Comparison of ENCODE assay signal across 22 cellular contexts in genomic region chr20:48489656-48490055, GRCh38.
DNase-seq lines count a peak whose midpoint lies in the region; ATAC-seq and TF ChIP-seq lines count a peak whose summit lies in the region.
"Had no signal": no experiment of that assay in that cellular context is flagged by ENCODE, and none has a peak within 500 bp of the region (broad histone marks: within the 10 kb centered on the region; RNA-seq: fewer than 3 reads in every experiment).

No MANE protein-coding gene starts in this region.

- WGBS in SK-N-SH (ENCODE audit: low lambda C conversion rate), result 13% methylated on average over 4 of the region's 8 CpGs

- H3K9me3 Mint-ChIP-seq in activated T-helper 2 cell treated with anti-CD3 and anti-CD28 coated beads, Interferon-gamma antibody, Interleukin-2, Interleukin-4, amounts not matched to agents 10 μg/mL and 5 μg/mL and 100 μg/mL, durations not matched to agents 14 hours and 24 hours and 36 hours, result no peaks in the 10 kb centered on the region
- H3K9me3 Mint-ChIP-seq in chondrocyte (ENCODE audit: low read depth), result no peaks in the 10 kb centered on the region
- H3K9me3 Mint-ChIP-seq: central memory CD8-positive, alpha-beta T cell; T-cell had no signal

- POLR2A ChIA-PET in SK-N-SH (lab: Yijun Ruan, JAX) (no interaction called here), PC-3 (lab: Charles Lee; ENCODE audit: unreplicated experiment) (no interaction called here)

- no peak overlapping the region for H3K27ac ChIP-seq in BLaER1 treated with 17β-estradiol and CSF1 and Interleukin-3, amounts not matched to agents 10 nM and 100 nM
- H3K27ac ChIP-seq in SK-N-SH (ENCODE audit: low read depth in 2 of 2, low read length in 1 of 2) (peak overlapping the region in 1 of 2 experiments; percentile 68; a peak in 2 of 4 replicates), PC-3 (ENCODE audit: low read length) (no peak overlapping the region)
- H3K27ac ChIP-seq: adrenal gland, foreskin keratinocyte, KMS-11, left lung, ovary, thoracic aorta had no signal

- H3K4me3 Mint-ChIP-seq in activated T-helper 2 cell treated with anti-CD3 and anti-CD28 coated beads, Interferon-gamma antibody, Interleukin-2, Interleukin-4, amounts not matched to agents 10 μg/mL and 5 μg/mL and 100 μg/mL, durations not matched to agents 14 hours and 24 hours and 36 hours (ENCODE audit: low read depth), result no peak overlapping the region
- no peak overlapping the region for H3K4me3 Mint-ChIP-seq in chondrocyte (ENCODE audit: unreplicated experiment)
- H3K4me3 Mint-ChIP-seq: activated CD8-positive, alpha-beta T cell treated with anti-CD3 and anti-CD28 coated beads, Interleukin-2, amount 10 ng/mL, durations not matched to agents 7 days and 5 days; central memory CD8-positive, alpha-beta T cell; T-cell had no signal

- TF ChIP-seq CTCF in SK-N-SH (IDR thresholded peaks at IDR 0.05) (no peak), chondrocyte (IDR thresholded peaks at IDR 0.05) (no peak), PC-3 (conservative IDR thresholded peaks at IDR 0.05; ENCODE audit: low read depth, low read length) (no peak)

- H3K27ac Mint-ChIP-seq in activated T-helper 2 cell treated with anti-CD3 and anti-CD28 coated beads, Interferon-gamma antibody, Interleukin-2, Interleukin-4, amounts not matched to agents 10 μg/mL and 5 μg/mL and 100 μg/mL, durations not matched to agents 14 hours and 24 hours and 36 hours, result no peak overlapping the region
- no peak overlapping the region for H3K27ac Mint-ChIP-seq in chondrocyte (ENCODE audit: unreplicated experiment)
- H3K27ac Mint-ChIP-seq: activated CD8-positive, alpha-beta T cell treated with anti-CD3 and anti-CD28 coated beads, Interleukin-2, amount 10 ng/mL, durations not matched to agents 7 days and 5 days; T-cell had no signal

- no peaks in the 10 kb centered on the region for H3K36me3 ChIP-seq in BLaER1 treated with 17β-estradiol and CSF1 and Interleukin-3, amounts not matched to agents 10 nM and 100 nM
- no peaks in the 10 kb centered on the region for H3K36me3 ChIP-seq in SK-N-SH (replicated peaks in 1 of 2; ENCODE audit: control insufficient read depth in 1 of 2, insufficient read depth in 2 of 2, low read length in 1 of 2)
- H3K36me3 ChIP-seq in PC-3 (ENCODE audit: low read depth, low read length), result no peaks in the 10 kb centered on the region
- H3K36me3 ChIP-seq: adrenal gland, left lung, ovary, thoracic aorta had no signal

- H4K20me1 ChIP-seq in BLaER1 treated with 17β-estradiol and CSF1 and Interleukin-3, amounts not matched to agents 10 nM and 100 nM, result no peaks in the 10 kb centered on the region
- no peaks in the 10 kb centered on the region for H4K20me1 ChIP-seq in SK-N-SH (ENCODE audit: insufficient read depth)
- no peaks in the 10 kb centered on the region for H4K20me1 ChIP-seq in PC-3 (ENCODE audit: low read length)

- no peaks in the 10 kb centered on the region for H3K9me3 ChIP-seq in BLaER1 treated with 17β-estradiol and CSF1 and Interleukin-3, amounts not matched to agents 10 nM and 100 nM (replicated peaks in 1 of 11)
- no peaks in the 10 kb centered on the region for H3K9me3 ChIP-seq in SK-N-SH
- no peaks in the 10 kb centered on the region for H3K9me3 ChIP-seq in PC-3 (ENCODE audit: low read length)
- H3K9me3 ChIP-seq: adrenal gland, left lung, ovary, thoracic aorta had no signal

- H3K36me3 Mint-ChIP-seq in activated T-helper 2 cell treated with anti-CD3 and anti-CD28 coated beads, Interferon-gamma antibody, Interleukin-2, Interleukin-4, amounts not matched to agents 10 μg/mL and 5 μg/mL and 100 μg/mL, durations not matched to agents 14 hours and 24 hours and 36 hours (ENCODE audit: low read depth), result no peaks in the 10 kb centered on the region
- H3K36me3 Mint-ChIP-seq in chondrocyte (ENCODE audit: low read depth), result no peaks in the 10 kb centered on the region
- H3K36me3 Mint-ChIP-seq: T-cell had no signal

- intact Hi-C loops in activated T-helper 2 cell treated with anti-CD3 and anti-CD28 coated beads, Interferon-gamma antibody, Interleukin-2, Interleukin-4, amounts not matched to agents 10 μg/mL and 5 μg/mL and 100 μg/mL, durations not matched to agents 14 hours and 24 hours and 36 hours (cut with micrococcal nuclease), result no loop called here
- intact Hi-C loops in PC-3 (cut with micrococcal nuclease), result no loop called here

- no peaks in the 10 kb centered on the region for H3K4me1 Mint-ChIP-seq in activated T-helper 2 cell treated with anti-CD3 and anti-CD28 coated beads, Interferon-gamma antibody, Interleukin-2, Interleukin-4, amounts not matched to agents 10 μg/mL and 5 μg/mL and 100 μg/mL, durations not matched to agents 14 hours and 24 hours and 36 hours (ENCODE audit: low read depth)
- H3K4me1 Mint-ChIP-seq in chondrocyte (ENCODE audit: low read depth), result no peaks in the 10 kb centered on the region
- H3K4me1 Mint-ChIP-seq: central memory CD8-positive, alpha-beta T cell; T-cell had no signal

- H3F3A ChIP-seq in SK-N-SH (replicated peaks; ENCODE audit: insufficient read depth), result no peaks in the 10 kb centered on the region
- no peaks in the 10 kb centered on the region for H3F3A ChIP-seq in PC-3 (ENCODE audit: low read length, unreplicated experiment)

- CTCF ChIA-PET in SK-N-SH (lab: Yijun Ruan, JAX) (no interaction called here), PC-3 (lab: Charles Lee) (no interaction called here)

- no peak for TF ChIP-seq RAD21 in SK-N-SH (IDR thresholded peaks at IDR 0.05; ENCODE audit: low read length)

- ATAC-seq in GM21717 (IDR thresholded peaks at IDR 0.05; ENCODE audit: unreplicated experiment) (peak; percentile 13), HG03457 (IDR thresholded peaks at IDR 0.05; ENCODE audit: unreplicated experiment) (no peak), PC-3 (no peak)
- ATAC-seq: activated CD8-positive, alpha-beta T cell treated with anti-CD3 and anti-CD28 coated beads, Interleukin-2, amount 10 ng/mL, durations not matched to agents 7 days and 5 days; left lung; T-cell had no signal

- DNase-seq in SK-N-SH (peak; percentile 70), inferior parietal cortex (ENCODE audit: extremely low spot score) (peak; percentile 20), chondrocyte (ENCODE audit: low spot score) (no peak), PC-3 (no peak)
- DNase-seq in activated T-helper 2 cell treated with anti-CD3 and anti-CD28 coated beads, Interferon-gamma antibody, Interleukin-2, Interleukin-4, amounts not matched to agents 10 μg/mL and 5 μg/mL and 100 μg/mL, durations not matched to agents 14 hours and 24 hours and 36 hours (ENCODE audit: low spot score), result no peak
- DNase-seq: activated CD8-positive, alpha-beta T cell treated with anti-CD3 and anti-CD28 coated beads, Interleukin-2, amount 10 ng/mL, durations not matched to agents 7 days and 5 days; AML-193; foreskin keratinocyte; left lung; NCI-H1436; NCI-H748 treated with DMSO at 0.1 percent for 48 hours; ovary; stimulated activated CD4-positive, alpha-beta T cell treated with anti-CD3 and anti-CD28 coated beads, Interleukin-4, amount 100 ng/mL, for 4 hours; T-cell had no signal

- no peaks in the 10 kb centered on the region for H3K27me3 Mint-ChIP-seq in activated T-helper 2 cell treated with anti-CD3 and anti-CD28 coated beads, Interferon-gamma antibody, Interleukin-2, Interleukin-4, amounts not matched to agents 10 μg/mL and 5 μg/mL and 100 μg/mL, durations not matched to agents 14 hours and 24 hours and 36 hours (ENCODE audit: low read depth)
- peaks cover 65% of the 10 kb centered on the region for H3K27me3 Mint-ChIP-seq in chondrocyte (ENCODE audit: low read depth)

- H3K27me3 ChIP-seq in BLaER1 treated with 17β-estradiol and CSF1 and Interleukin-3, amounts not matched to agents 10 nM and 100 nM, result no peaks in the 10 kb centered on the region
- H3K27me3 ChIP-seq in SK-N-SH (ENCODE audit: insufficient read depth) (no peaks in the 10 kb centered on the region), PC-3 (ENCODE audit: low read length) (no peaks in the 10 kb centered on the region)
- H3K27me3 ChIP-seq: adrenal gland, ovary had no signal

- no peak overlapping the region for H3K4me3 ChIP-seq in BLaER1 treated with 17β-estradiol and CSF1 and Interleukin-3, amounts not matched to agents 10 nM and 100 nM
- H3K4me3 ChIP-seq in SK-N-SH (ENCODE audit: low read depth in 2 of 2, low read length in 1 of 2) (no peak overlapping the region), PC-3 (ENCODE audit: low read length) (no peak overlapping the region)
- H3K4me3 ChIP-seq: adrenal gland, left lung, ovary, skin epidermis, thoracic aorta had no signal

- H2AFZ ChIP-seq in SK-N-SH (ENCODE audit: low read depth) (no peak overlapping the region), PC-3 (ENCODE audit: low read length) (no peak overlapping the region)

- peaks cover 11 to 30% (median 18%) of the 10 kb centered on the region in 10 experiments; a peak in 19 of 20 replicates for H3K4me1 ChIP-seq in BLaER1 treated with 17β-estradiol and CSF1 and Interleukin-3, amounts not matched to agents 10 nM and 100 nM
- H3K4me1 ChIP-seq in SK-N-SH (ENCODE audit: control insufficient read depth in 1 of 2, insufficient read depth in 2 of 2, low read depth in 1 of 2, low read length in 1 of 2) (peaks cover 0 to 21% of the 10 kb centered on the region in 2 experiments; a peak in 1 of 4 replicates), PC-3 (ENCODE audit: insufficient read depth, low read length) (peaks cover 41% of the 10 kb centered on the region)
- H3K4me1 ChIP-seq: adrenal gland, foreskin keratinocyte, left lung had no signal

- peak in 1 of 2 experiments; percentile 55; a peak in 1 of 4 replicates for TF ChIP-seq EP300 in SK-N-SH (IDR thresholded peaks at IDR 0.05; ENCODE audit: borderline replicate concordance in 1 of 2, low read depth in 1 of 2, low read length in 1 of 2)

- peak overlapping the region in 9 of 11 experiments; percentile 64 to 80 (median 69); a peak in 17 of 22 replicates for H3K4me2 ChIP-seq in BLaER1 treated with 17β-estradiol and CSF1 and Interleukin-3, amounts not matched to agents 10 nM and 100 nM
- H3K4me2 ChIP-seq in SK-N-SH (no peak overlapping the region), PC-3 (ENCODE audit: low read length) (no peak overlapping the region)
- H3K4me2 ChIP-seq: KMS-11 had no signal

- BruUV-seq in PC-3 (replicated peaks; lab: Mats Ljungman, UMichigan), result no TSS peak

- no peaks in the 10 kb centered on the region for H3K79me2 ChIP-seq in SK-N-SH (ENCODE audit: insufficient read depth)
- H3K79me2 ChIP-seq in PC-3 (ENCODE audit: low read length), result no peaks in the 10 kb centered on the region

- no peak overlapping the region for H3K9ac ChIP-seq in BLaER1 treated with 17β-estradiol and CSF1 and Interleukin-3, amounts not matched to agents 10 nM and 100 nM
- no peak overlapping the region for H3K9ac ChIP-seq in SK-N-SH
- H3K9ac ChIP-seq in PC-3 (ENCODE audit: low read length), result no peak overlapping the region
- H3K9ac ChIP-seq: KMS-11 had no signal

- H3K9me2 ChIP-seq in SK-N-SH (no peaks in the 10 kb centered on the region), PC-3 (replicated peaks; ENCODE audit: low read length) (no peaks in the 10 kb centered on the region)

TF ChIP-seq in SK-N-SH, 30 proteins besides CTCF, POLR2A, EP300 and RAD21 (continues in another document):
- TF ChIP-seq POLR2AphosphoS5 (IDR thresholded peaks at IDR 0.05; ENCODE audit: low read depth, low read length) (no peak), RCOR1 (IDR thresholded peaks at IDR 0.05; ENCODE audit: low read length) (peak; percentile 67; the same call in 1 of the 2 replicates), YY1 (IDR thresholded peaks at IDR 0.05; ENCODE audit: low read depth) (no peak), NRF1 (IDR thresholded peaks at IDR 0.05; ENCODE audit: low read depth, low read length) (no peak), RXRA (IDR thresholded peaks at IDR 0.05; ENCODE audit: borderline replicate concordance, low read depth) (no peak)

Comparison
In these comparisons a context has a peak if more than half of its experiments do, and no peak if none do; other contexts are left out.
1. H3K4me2 ChIP-seq: peak in BLaER1 treated with 17β-estradiol and CSF1 and Interleukin-3, amounts not matched to agents 10 nM and 100 nM (9 of 11); none in SK-N-SH (single experiment) and PC-3 (single experiment).
2. DNase-seq: peak in SK-N-SH (single experiment) and inferior parietal cortex (single experiment); none in activated T-helper 2 cell treated with anti-CD3 and anti-CD28 coated beads, Interferon-gamma antibody, Interleukin-2, Interleukin-4, amounts not matched to agents 10 μg/mL and 5 μg/mL and 100 μg/mL, durations not matched to agents 14 hours and 24 hours and 36 hours (single experiment), chondrocyte (single experiment) and PC-3 (single experiment).